In genomic region chr12:9283346-9284095, GRCh38 we compare ENCODE assay signal across 8 cellular contexts.
DNase-seq lines count a peak whose midpoint lies in the region; ATAC-seq and TF ChIP-seq lines count a peak whose summit lies in the region.
"Not testable (repeated sequence)": the region's sequence is repeated elsewhere in the genome, so short reads cannot be mapped to it uniquely, and the experiment has no call there.

No MANE protein-coding gene starts in this region.

- intact Hi-C loops in mucosa of descending colon (cut with DNase I, micrococcal nuclease), result not testable (repeated sequence)

- DNase-seq in COLO668 (lab: John Stamatoyannopoulos, UW; ENCODE audit: unreplicated experiment) (peak; percentile 70), RKO (ENCODE audit: low spot score) (peak; percentile 73), mucosa of descending colon (peak; percentile 71 to 93 (median 90))
- DNase-seq in LNCaP clone FGC (ENCODE audit: low read depth), result not testable (repeated sequence)
- DNase-seq in activated T-cell treated with anti-CD3 and anti-CD28 coated beads, Interleukin-2, amount 50 U/mL, for 4 hours, result peak; percentile 68
- DNase-seq in stimulated activated CD8-positive, alpha-beta memory T cell treated with anti-CD3 and anti-CD28 coated beads, Interleukin-15, amount 100 ng/mL, for 1 hour (ENCODE audit: low read depth), result peak; percentile 36

- H3K36me3 ChIP-seq in esophagus (ENCODE audit: control insufficient read depth in 2 of 2, insufficient read depth in 2 of 2, low read length in 1 of 2); mucosa of descending colon (ENCODE audit: low read depth): not testable (repeated sequence)

- ATAC-seq in GM21619 (IDR thresholded peaks at IDR 0.05; ENCODE audit: unreplicated experiment) (peak; percentile 76), mucosa of descending colon (peak; percentile 74)
- peak; percentile 70 to 76 for ATAC-seq in activated T-cell treated with anti-CD3 and anti-CD28 coated beads, Interleukin-2, amount 50 U/mL, for 4 hours

- not testable (repeated sequence) for TF ChIP-seq CTCF in LNCaP clone FGC (IDR thresholded peaks at IDR 0.05; ENCODE audit: control insufficient read depth, extremely low read depth, insufficient read depth); mucosa of descending colon (IDR thresholded peaks at IDR 0.05)

- H3K27ac ChIP-seq in esophagus (ENCODE audit: low read depth in 2 of 2, low read length in 1 of 2), result peak overlapping the region; percentile 70 to 71

- not testable (repeated sequence) for H3K27me3 ChIP-seq in esophagus (ENCODE audit: control insufficient read depth in 1 of 2, insufficient read depth in 2 of 2, low read length in 2 of 2)

- H3K4me1 ChIP-seq in esophagus (ENCODE audit: control insufficient read depth in 2 of 2, insufficient read depth in 2 of 2, low read length in 1 of 2); mucosa of descending colon (ENCODE audit: low read depth): not testable (repeated sequence)

- peak overlapping the region; percentile 91 for H3K4me3 Mint-ChIP-seq in activated T-cell treated with anti-CD3 and anti-CD28 coated beads, Interleukin-2, amount 50 U/mL, for 4 hours

- 0 to 1% methylated on average over 17 to 40 of the region's 42 CpGs for WGBS in esophagus, 2 donors

- not testable (repeated sequence) for H3K36me3 Mint-ChIP-seq in activated T-cell treated with anti-CD3 and anti-CD28 coated beads, Interleukin-2, amount 50 U/mL, for 4 hours (ENCODE audit: insufficient read depth)

- not testable (repeated sequence) for H3K27me3 Mint-ChIP-seq in activated T-cell treated with anti-CD3 and anti-CD28 coated beads, Interleukin-2, amount 50 U/mL, for 4 hours (ENCODE audit: low read depth)

- H3K4me3 ChIP-seq in LNCaP clone FGC (ENCODE audit: low read depth, low read length) (peak overlapping the region; percentile 41), esophagus (ENCODE audit: low read depth in 1 of 2, low read length in 2 of 2) (peak overlapping the region; percentile 50 to 57), mucosa of descending colon (peak overlapping the region; percentile 14)

- not testable (repeated sequence) for H3K9me3 Mint-ChIP-seq in activated T-cell treated with anti-CD3 and anti-CD28 coated beads, Interleukin-2, amount 50 U/mL, for 4 hours

- H3K4me1 Mint-ChIP-seq in activated T-cell treated with anti-CD3 and anti-CD28 coated beads, Interleukin-2, amount 50 U/mL, for 4 hours (ENCODE audit: low read depth), result not testable (repeated sequence)

- H3K9me3 ChIP-seq in esophagus (ENCODE audit: control insufficient read depth in 2 of 2, insufficient read depth in 1 of 2, low read depth in 1 of 2, low read length in 1 of 2); mucosa of descending colon: not testable (repeated sequence)
